In genomic region chr1:155069551-155070391, GRCh38 we compare ENCODE assay signal across 12 cellular contexts. TPM values are rescaled to one million over a fixed set of nuclear protein-coding genes. Genes with fewer than 3 reads are reported as not detected.
DNase-seq lines count a peak whose midpoint lies in the region; ATAC-seq and TF ChIP-seq lines count a peak whose summit lies in the region.
"Had no signal": no experiment of that assay in that cellular context is flagged by ENCODE, and none has a peak within 500 bp of the region (broad histone marks: within the 10 kb centered on the region; RNA-seq: fewer than 3 reads in every experiment).

No MANE protein-coding gene starts in this region.

- H3K27me3 Mint-ChIP-seq in stimulated activated memory B cell treated with anti-CD40 and anti-IgM and Interleukin-4, amounts not matched to agents 10 μg/mL and 1 μg/mL and 100 μg/mL, for 72 hours = no peaks in the 10 kb centered on the region
- H3K27me3 Mint-ChIP-seq: stimulated activated naive CD8-positive, alpha-beta T cell treated with anti-CD3 and anti-CD28 coated beads, Interleukin-15, Interleukin-2, amounts not matched to agents 100 ng/mL and 50 ng/mL, for 24 hours had no signal

- no peaks in the 10 kb centered on the region for H3K27me3 ChIP-seq in dorsolateral prefrontal cortex

- peak overlapping the region; percentile 36 to 79 (median 64) for H3K4me3 ChIP-seq in dorsolateral prefrontal cortex

- intact Hi-C loops in dorsolateral prefrontal cortex (cut with DNase I) = no loop called here

- peak; percentile 53 for DNase-seq in DMS53 (lab: John Stamatoyannopoulos, UW)
- DNase-seq in DMS53 treated with DMSO at 0.1 percent for 48 hours (lab: John Stamatoyannopoulos, UW; ENCODE audit: unreplicated experiment) = no peak
- DNase-seq in NCI-H2227 (lab: John Stamatoyannopoulos, UW; ENCODE audit: unreplicated experiment) = peak; percentile 83
- DNase-seq in dorsolateral prefrontal cortex = no peak
- DNase-seq in GDM1 (lab: John Stamatoyannopoulos, UW) = no peak
- DNase-seq in germinal center (ENCODE audit: low spot score) = no peak
- DNase-seq: aorta, NCI-H226 had no signal

- no peaks in the 10 kb centered on the region for H3K9me3 Mint-ChIP-seq in stimulated activated memory B cell treated with anti-CD40 and anti-IgM and Interleukin-4, amounts not matched to agents 10 μg/mL and 1 μg/mL and 100 μg/mL, for 72 hours
- H3K9me3 Mint-ChIP-seq: stimulated activated naive CD8-positive, alpha-beta T cell treated with anti-CD3 and anti-CD28 coated beads, Interleukin-15, Interleukin-2, amounts not matched to agents 100 ng/mL and 50 ng/mL, for 24 hours had no signal

- H3K4me1 Mint-ChIP-seq in stimulated activated memory B cell treated with anti-CD40 and anti-IgM and Interleukin-4, amounts not matched to agents 10 μg/mL and 1 μg/mL and 100 μg/mL, for 72 hours = peaks cover 46% of the 10 kb centered on the region

- no peak overlapping the region for H3K27ac Mint-ChIP-seq in stimulated activated memory B cell treated with anti-CD40 and anti-IgM and Interleukin-4, amounts not matched to agents 10 μg/mL and 1 μg/mL and 100 μg/mL, for 72 hours
- H3K27ac Mint-ChIP-seq: stimulated activated naive CD8-positive, alpha-beta T cell treated with anti-CD3 and anti-CD28 coated beads, Interleukin-15, Interleukin-2, amounts not matched to agents 100 ng/mL and 50 ng/mL, for 24 hours had no signal

- TF ChIP-seq CTCF in dorsolateral prefrontal cortex (IDR thresholded peaks at IDR 0.05 in 54 of 56, conservative IDR thresholded peaks at IDR 0.05 in 2 of 56; ENCODE audit: low read depth in 1 of 56, partially characterized antibody in 56 of 56) = no peak

- H3K27ac ChIP-seq in dorsolateral prefrontal cortex = peak overlapping the region in 52 of 59 donors; percentile 6 to 87 (median 68)

- H3K36me3 Mint-ChIP-seq in stimulated activated memory B cell treated with anti-CD40 and anti-IgM and Interleukin-4, amounts not matched to agents 10 μg/mL and 1 μg/mL and 100 μg/mL, for 72 hours = peaks cover 19% of the 10 kb centered on the region

- peak overlapping the region; percentile 58 for H3K4me3 Mint-ChIP-seq in stimulated activated memory B cell treated with anti-CD40 and anti-IgM and Interleukin-4, amounts not matched to agents 10 μg/mL and 1 μg/mL and 100 μg/mL, for 72 hours

- no peak for ATAC-seq in stimulated activated memory B cell treated with anti-CD40 and anti-IgM and Interleukin-4, amounts not matched to agents 10 μg/mL and 1 μg/mL and 100 μg/mL, for 72 hours
- no peak for ATAC-seq in HG02623 (IDR thresholded peaks at IDR 0.05; ENCODE audit: unreplicated experiment)

RNA-seq across cellular contexts. Expression of gene EFNA4, which starts 6.2 kb away (rescaled TPM):
- total RNA-seq in dorsolateral prefrontal cortex = 1 to 10 TPM in 83 of 120 experiments, under 1 TPM in 31, not detected in 6; 0.41 to 3.5 (median 1.3) TPM

RNA-seq across cellular contexts. Expression of gene EFNA3, which starts 8.9 kb away (rescaled TPM):
- 10 to 100 TPM in 118 of 120 experiments, 1 to 10 TPM in 2; 9.3 to 41.7 (median 22.4) TPM for total RNA-seq in dorsolateral prefrontal cortex

RNA-seq across cellular contexts. Expression of gene ADAM15, which starts 18.7 kb away (rescaled TPM):
- 100 to 1,000 TPM in 2 of 120 experiments, 10 to 100 TPM in 118; 32.1 to 108 (median 62.7) TPM for total RNA-seq in dorsolateral prefrontal cortex

RNA-seq across cellular contexts. Expression of gene DCST1, which starts 36.1 kb away (rescaled TPM):
- 1 to 10 TPM in 1 of 120 experiments, under 1 TPM in 15, not detected in 104; 0.14 to 1.1 (median 0.40) TPM for total RNA-seq in dorsolateral prefrontal cortex
- total RNA-seq: A673 had no signal

RNA-seq across cellular contexts. Expression of gene DCST2, which starts 36.2 kb away (rescaled TPM):
- total RNA-seq in dorsolateral prefrontal cortex = 1 to 10 TPM in 51 of 120 experiments, under 1 TPM in 62, not detected in 7; 0.19 to 3.1 (median 0.92) TPM

Comparison
In these comparisons a context has a peak if more than half of its experiments do, and no peak if none do; other contexts are left out.
1. DNase-seq: peak in DMS53 (single experiment) and NCI-H2227 (single experiment); none in DMS53 treated with DMSO at 0.1 percent for 48 hours (single experiment), dorsolateral prefrontal cortex (0 of 10), GDM1 (single experiment) and germinal center (single experiment).